Comparison of ENCODE assay signal across 19 cellular contexts in the genomic region with DNA sequence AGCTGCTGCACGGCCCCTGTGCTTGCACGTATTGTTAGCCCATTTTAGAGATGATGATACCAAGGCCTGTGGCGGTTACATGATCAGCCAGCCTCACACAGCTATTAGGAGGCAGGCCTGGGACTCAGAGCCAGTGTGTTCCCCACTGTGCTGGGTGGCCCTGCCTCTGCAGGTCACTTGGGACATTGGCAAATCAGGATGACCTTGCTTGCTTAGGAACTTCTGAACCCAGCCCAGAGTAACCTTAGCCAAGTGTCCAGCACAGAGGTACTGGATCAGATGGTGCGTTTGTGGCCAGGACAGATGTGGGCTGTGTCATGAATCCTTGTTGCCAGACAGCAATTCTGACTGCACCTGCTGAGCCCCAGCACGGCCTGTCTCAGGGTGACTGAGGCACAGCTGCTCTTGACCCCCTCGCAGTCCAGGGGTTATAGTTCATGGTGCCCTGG. TPM values are rescaled to one million over a fixed set of nuclear protein-coding genes. Genes with fewer than 3 reads are reported as not detected.
DNase-seq lines count a peak whose midpoint lies in the region; ATAC-seq, FAIRE-seq and TF ChIP-seq lines count a peak whose summit lies in the region.
"Had no signal": no experiment of that assay in that cellular context is flagged by ENCODE, and none has a peak within 500 bp of the region (broad histone marks: within the 10 kb centered on the region; RNA-seq: fewer than 3 reads in every experiment).

No MANE protein-coding gene starts in this region.

- H3K4me1 ChIP-seq in IMR-90 (ENCODE audit: control insufficient read depth, insufficient read depth, low read length), result peaks cover 29% of the 10 kb centered on the region
- peaks cover 24 to 44% of the 10 kb centered on the region in 2 experiments for H3K4me1 ChIP-seq in K562 (replicated peaks in 1 of 2; ENCODE audit: control insufficient read depth in 2 of 2, insufficient read depth in 2 of 2, low read length in 2 of 2)
- H3K4me1 ChIP-seq in mesenchymal stem cell (ENCODE audit: control insufficient read depth, insufficient read depth, low read depth, low read length), result peaks cover 46% of the 10 kb centered on the region
- peaks cover 26 to 47% (median 37%) of the 10 kb centered on the region in 4 donors for H3K4me1 ChIP-seq in upper lobe of left lung

- H3K23ac ChIP-seq in IMR-90 (ENCODE audit: low read depth, low read length) (no peak overlapping the region), mesenchymal stem cell (ENCODE audit: low read length in 2 of 2) (no peak overlapping the region)

- no peak overlapping the region for H2AFZ ChIP-seq in IMR-90 (replicated peaks; ENCODE audit: low read length, poor library complexity)
- no peak overlapping the region for H2AFZ ChIP-seq in K562 (ENCODE audit: low read depth, low read length)
- H2AFZ ChIP-seq in mesenchymal stem cell (ENCODE audit: low read depth, low read length), result no peak overlapping the region
- H2AFZ ChIP-seq: GM23248 had no signal

- peak overlapping the region; percentile 20 for H2AK5ac ChIP-seq in IMR-90 (ENCODE audit: low read depth, low read length)
- H2AK5ac ChIP-seq in mesenchymal stem cell (ENCODE audit: low read length, severe bottlenecking), result no peak overlapping the region

- ATAC-seq in IMR-90 (ENCODE audit: low read depth) (no peak), K562 (no peak), omental fat pad (ENCODE audit: low FRiP score) (no peak), upper lobe of left lung (ENCODE audit: low FRiP score in 2 of 2) (no peak)

- H3K4me2 ChIP-seq in IMR-90 (ENCODE audit: low read depth, low read length) (no peak overlapping the region), K562 (ENCODE audit: insufficient read depth, low read length) (no peak overlapping the region), mesenchymal stem cell (ENCODE audit: low read length, poor library complexity, severe bottlenecking) (no peak overlapping the region)
- H3K4me2 ChIP-seq: SK-N-SH had no signal

- H3K4ac ChIP-seq in IMR-90 (ENCODE audit: low read depth, low read length) (no peak overlapping the region), mesenchymal stem cell (ENCODE audit: low read depth in 1 of 2, low read length in 2 of 2) (no peak overlapping the region)

- no peak overlapping the region for H2BK20ac ChIP-seq in IMR-90 (ENCODE audit: low read depth, low read length)

- in situ Hi-C loops in IMR-90 (cut with MboI; ENCODE audit: low sequenced_read_pairs) (no loop called here), K562 (cut with MboI) (no loop called here)

- POLR2A ChIA-PET in IMR-90 (lab: Charles Lee; ENCODE audit: unreplicated experiment) (interaction anchor here (0.5 kb wide), 1 partner anchor 1296 kb away, joined by 3 read pairs; no protein-coding TSS in a partner anchor), K562 (lab: Yijun Ruan, JAX) (interaction anchor here (0.6 to 2.4 kb wide), 6 partner anchors 8 to 157 kb away, joined by 3 to 10 read pairs (median 4); no protein-coding TSS in a partner anchor)

- TF ChIP-seq RAD21 in IMR-90 (IDR thresholded peaks at IDR 0.05; ENCODE audit: low read length), result no peak
- TF ChIP-seq RAD21 in K562 (CRISPR knock-in tag; conservative IDR thresholded peaks at IDR 0.05 in 1 of 2, IDR thresholded peaks at IDR 0.05 in 1 of 2), result no peak

- H4K5ac ChIP-seq in IMR-90 (ENCODE audit: low read depth, low read length), result no peak overlapping the region

- H2BK5ac ChIP-seq in IMR-90 (ENCODE audit: low read depth, low read length, poor library complexity, severe bottlenecking) (no peak overlapping the region), mesenchymal stem cell (ENCODE audit: low read depth, low read length, poor library complexity, severe bottlenecking) (no peak overlapping the region)

- H3K79me2 ChIP-seq in K562 (ENCODE audit: control insufficient read depth, insufficient read depth, low read length), result no peaks in the 10 kb centered on the region

- H3K9me3 ChIP-seq in IMR-90 (ENCODE audit: control insufficient read depth, insufficient read depth, low read length), result no peaks in the 10 kb centered on the region
- H3K9me3 ChIP-seq in K562 (replicated peaks; ENCODE audit: control insufficient read depth, insufficient read depth, low read depth, low read length), result no peaks in the 10 kb centered on the region
- H3K9me3 ChIP-seq in mesenchymal stem cell (ENCODE audit: control insufficient read depth, low read length), result no peaks in the 10 kb centered on the region
- no peaks in the 10 kb centered on the region for H3K9me3 ChIP-seq in upper lobe of left lung
- H3K9me3 ChIP-seq: SK-N-SH had no signal

- FAIRE-seq in K562 (lab: Jason Lieb, UNC), result no peak
- FAIRE-seq: G401.6 had no signal

- no peaks in the 10 kb centered on the region for H4K20me1 ChIP-seq in IMR-90 (ENCODE audit: insufficient read depth, low read length)
- H4K20me1 ChIP-seq in K562 (replicated peaks; ENCODE audit: control insufficient read depth, insufficient read depth, low read length), result no peaks in the 10 kb centered on the region

- H3K27me3 ChIP-seq in IMR-90 (ENCODE audit: control insufficient read depth, insufficient read depth, low read length), result no peaks in the 10 kb centered on the region
- peaks cover 0 to 27% of the 10 kb centered on the region in 2 experiments; a peak in 2 of 5 replicates for H3K27me3 ChIP-seq in K562 (ENCODE audit: control insufficient read depth in 2 of 2, insufficient read depth in 2 of 2, low read length in 2 of 2)
- H3K27me3 ChIP-seq in mesenchymal stem cell (ENCODE audit: control insufficient read depth in 1 of 2, insufficient read depth in 1 of 2, low read length in 2 of 2), result peaks cover 3 to 13% of the 10 kb centered on the region in 2 experiments
- no peaks in the 10 kb centered on the region for H3K27me3 ChIP-seq in upper lobe of left lung

- CTCF ChIA-PET in IMR-90 (lab: Yijun Ruan, JAX), result no interaction called here
- CTCF ChIA-PET in K562 (lab: Yijun Ruan, JAX; ENCODE audit: low intra/inter-chr PET ratio), result no interaction called here

- H3K9ac ChIP-seq in IMR-90 (ENCODE audit: low read depth, low read length) (no peak overlapping the region), K562 (ENCODE audit: insufficient read depth in 1 of 2, low read depth in 2 of 2, low read length in 2 of 2) (0 out of 4 replicates have a peak overlapping the region, but pooled peaks of 1 of the 2 experiments have one; percentile 38), mesenchymal stem cell (ENCODE audit: low read length) (no peak overlapping the region)
- H3K9ac ChIP-seq: GM23248, SK-N-SH had no signal

- H3K4me3 ChIP-seq in IMR-90 (ENCODE audit: insufficient read depth, low read depth, low read length) (no peak overlapping the region), K562 (no peak overlapping the region), mesenchymal stem cell (ENCODE audit: insufficient read depth in 1 of 2, low read depth in 1 of 2, low read length in 2 of 2) (no peak overlapping the region), upper lobe of left lung (no peak overlapping the region)
- H3K4me3 ChIP-seq: GM23248 had no signal

- no peak overlapping the region for H3K14ac ChIP-seq in IMR-90 (replicated peaks; ENCODE audit: low read depth, low read length)
- H3K14ac ChIP-seq in mesenchymal stem cell (ENCODE audit: low read length in 2 of 2), result no peak overlapping the region

- BruUV-seq in IMR-90 (replicated peaks; lab: Mats Ljungman, UMichigan), result no TSS peak
- no TSS peak for BruUV-seq in K562 (replicated peaks; lab: Mats Ljungman, UMichigan)

- TF ChIP-seq CTCF in IMR-90 (conservative IDR thresholded peaks at IDR 0.05; ENCODE audit: low read depth, low read length), result no peak
- TF ChIP-seq CTCF in K562 (IDR thresholded peaks at IDR 0.05 in 2 of 3, conservative IDR thresholded peaks at IDR 0.05 in 1 of 3; ENCODE audit: insufficient read depth in 2 of 3, low read depth in 1 of 3, low read length in 3 of 3), result no peak
- TF ChIP-seq CTCF in omental fat pad (IDR thresholded peaks at IDR 0.05), result no peak
- no peak for TF ChIP-seq CTCF in upper lobe of left lung (IDR thresholded peaks at IDR 0.05)

- H4K91ac ChIP-seq in IMR-90 (ENCODE audit: insufficient read depth, low read depth, low read length) (peak overlapping the region; percentile 23; the same call in 1 of the 2 replicates), mesenchymal stem cell (ENCODE audit: low read length) (peak overlapping the region; percentile 9)

- H3K79me1 ChIP-seq in IMR-90 (ENCODE audit: low read depth in 1 of 2, low read length in 2 of 2) (peaks cover 0 to 9% of the 10 kb centered on the region in 2 experiments; a peak in 2 of 4 replicates), mesenchymal stem cell (replicated peaks; ENCODE audit: low read length, poor library complexity, severe bottlenecking) (no peaks in the 10 kb centered on the region)

- no peak overlapping the region for H2BK15ac ChIP-seq in IMR-90 (ENCODE audit: low read depth, low read length)
- H2BK15ac ChIP-seq in mesenchymal stem cell (ENCODE audit: low read depth, poor library complexity, severe bottlenecking), result no peak overlapping the region

- no peak for TF ChIP-seq POLR2A in IMR-90 (IDR thresholded peaks at IDR 0.05; ENCODE audit: low read depth, low read length)
- no peak for TF ChIP-seq POLR2A in K562 (conservative IDR thresholded peaks at IDR 0.05)
- TF ChIP-seq POLR2A in upper lobe of left lung (IDR thresholded peaks at IDR 0.05), result no peak

- TF ChIP-seq EP300 in K562 (IDR thresholded peaks at IDR 0.05; ENCODE audit: low read length) (no peak), upper lobe of left lung (IDR thresholded peaks at IDR 0.05) (no peak)

- H2BK12ac ChIP-seq in mesenchymal stem cell (ENCODE audit: low read length in 2 of 2), result no peak overlapping the region

- no peak overlapping the region for H3K18ac ChIP-seq in IMR-90 (ENCODE audit: low read depth, low read length)
- H3K18ac ChIP-seq in mesenchymal stem cell (ENCODE audit: low read depth in 1 of 2, low read length in 2 of 2), result no peak overlapping the region

- H2BK120ac ChIP-seq in IMR-90 (ENCODE audit: low read depth, low read length) (no peak overlapping the region), mesenchymal stem cell (ENCODE audit: low read depth, low read length) (no peak overlapping the region)

- intact Hi-C loops in IMR-90 (cut with micrococcal nuclease) (no loop called here), K562 (cut with micrococcal nuclease) (no loop called here)

- H2AK9ac ChIP-seq in IMR-90 (replicated peaks; ENCODE audit: low read depth, low read length, poor library complexity), result no peak overlapping the region

- DNase-seq in IMR-90 (no peak), K562 (ENCODE audit: extremely low read depth in 1 of 4, low spot score in 3 of 4) (no peak), mesenchymal stem cell (no peak), substantia nigra (lab: John Stamatoyannopoulos, UW) (no peak), omental fat pad (ENCODE audit: low spot score) (no peak), DMS153 treated with DMSO at 0.1 percent for 48 hours (lab: John Stamatoyannopoulos, UW; ENCODE audit: unreplicated experiment) (no peak), upper lobe of left lung (no peak)
- DNase-seq: COR-L47, DMS 273 treated with DMSO at 0.1 percent for 48 hours, HCEC 1CT, KG1, MV-4-11, NCI-H1694 treated with DMSO at 0.1 percent for 48 hours, NCI-H226, NCI-H524, SHP77 treated with DMSO at 0.1 percent for 48 hours, SK-N-SH had no signal

- dilution Hi-C loops in IMR-90 (cut with HindIII; ENCODE audit: low sequenced_read_pairs, unreplicated experiment), result no loop called here

- H3K9me1 ChIP-seq in IMR-90 (ENCODE audit: insufficient read depth, low read length) (peaks cover 13% of the 10 kb centered on the region), K562 (ENCODE audit: control insufficient read depth, insufficient read depth, low read length) (peaks cover 11% of the 10 kb centered on the region)

- H3K36me3 ChIP-seq in IMR-90 (ENCODE audit: control insufficient read depth, insufficient read depth, low read length) (no peaks in the 10 kb centered on the region), K562 (ENCODE audit: control insufficient read depth, insufficient read depth, low read length) (no peaks in the 10 kb centered on the region), mesenchymal stem cell (ENCODE audit: control insufficient read depth in 1 of 2, insufficient read depth in 2 of 2, low read depth in 1 of 2, low read length in 2 of 2) (no peaks in the 10 kb centered on the region), upper lobe of left lung (peaks cover 0 to 7% (median 0%) of the 10 kb centered on the region in 4 donors)

- H3K27ac ChIP-seq in IMR-90 (ENCODE audit: insufficient read depth, low read length) (no peak overlapping the region), K562 (ENCODE audit: extremely low read depth, low read depth, low read length) (no peak overlapping the region), mesenchymal stem cell (ENCODE audit: low read length, poor library complexity, severe bottlenecking) (no peak overlapping the region), substantia nigra (ENCODE audit: low read depth, low read length, poor library complexity, severe bottlenecking) (peak overlapping the region; percentile 55), upper lobe of left lung (no peak overlapping the region)
- H3K27ac ChIP-seq: GM23248 had no signal

- no peak overlapping the region for H3K56ac ChIP-seq in IMR-90 (ENCODE audit: extremely low read depth, insufficient read depth, low read length)

- WGBS in IMR-90 (ENCODE audit: extremely low coverage in 2 of 2, insufficient read length in 1 of 2), 2 experiments, result 78% methylated on average over 3 of the region's 6 CpGs; no CpG with 5 or more reads in 1 of the 2 experiments
- WGBS in K562 (ENCODE audit: insufficient coverage, low coverage, missing lambda C conversion rate), result 30% methylated on average over 6 of the region's 6 CpGs
- 89% methylated on average over 6 of the region's 6 CpGs for WGBS in mesenchymal stem cell
- WGBS in upper lobe of left lung, 2 donors, result 84 to 96% methylated on average over 3 to 6 of the region's 6 CpGs

- H4K8ac ChIP-seq in IMR-90 (ENCODE audit: low read depth in 2 of 2, low read length in 2 of 2) (no peak overlapping the region), mesenchymal stem cell (ENCODE audit: low read length) (no peak overlapping the region)

RNA-seq across cellular contexts. Expression of gene LDLRAP1, which starts 28.1 kb away (rescaled TPM):
- 3.6 and 4.5 TPM in 2 replicates for total RNA-seq in IMR-90 (2012; rRNA removed)
- 13.5 and 14.4 TPM in 2 replicates for polyA plus RNA-seq in IMR-90 (2012; rRNA removed)
- 9.9 and 15.1 TPM in 2 replicates for polyA plus RNA-seq in IMR-90 (2012; cell fraction: cytosol; rRNA removed)
- polyA plus RNA-seq in IMR-90 (2012; cell fraction: nucleus; rRNA removed; ENCODE audit: low replicate concordance), result 19.7 and 24.6 TPM in 2 replicates
- total RNA-seq in K562 (2011; cell fraction: chromatin; rRNA removed; ENCODE audit: low replicate concordance), result 30.0 and 73.0 TPM in 2 replicates
- total RNA-seq in K562 (2011; cell fraction: nucleolus; rRNA removed), result 38.5 and 41.1 TPM in 2 replicates
- 33.9 and 37.2 TPM in 2 replicates for total RNA-seq in K562 (2011; cell fraction: nucleoplasm; rRNA removed)
- 14.2 and 19.0 TPM in 2 replicates for total RNA-seq in K562 (2014; rRNA removed)
- total RNA-seq in K562 (2014; rRNA removed; fragmentation: Illumina TruSeq; extraction: Trizol), result 10.9 and 13.0 TPM in 2 replicates
- total RNA-seq in K562 (2015; rRNA removed; fragmentation: Illumina TruSeq; extraction: Trizol), result 16.3 and 17.7 TPM in 2 replicates
- 28.8 and 29.2 TPM in 2 replicates for total RNA-seq in K562 (2021)
- polyA plus RNA-seq in K562 (2011; rRNA removed), result 16.2 and 25.0 TPM in 2 replicates
- polyA plus RNA-seq in K562 (2011; cell fraction: cytosol; rRNA removed), result 22.4 and 23.7 TPM in 2 replicates
- 69.9 and 75.9 TPM in 2 replicates for polyA plus RNA-seq in K562 (2011; cell fraction: nucleus; rRNA removed)
- polyA plus RNA-seq in K562 (2012), result 24.3 and 30.1 TPM in 2 replicates
- polyA plus RNA-seq in K562 (2014; fragmentation: Illumina TruSeq; extraction: Trizol), result 26.8 and 29.6 TPM in 2 replicates
- polyA plus RNA-seq in K562 (2014; fragmentation: Nextera tagmentation; extraction: Ambion mirVana), result 1 to 10 TPM in 1 of 2 experiments, under 1 TPM in 1; 0.56 to 1.4 TPM
- 22.2 and 25.7 TPM in 2 replicates for polyA plus RNA-seq in K562 (2014; rRNA removed)
- 11.8 and 12.8 TPM in 2 replicates for polyA minus RNA-seq in K562 (2011; rRNA and poly(A)+ RNA removed)
- polyA minus RNA-seq in K562 (2011; cell fraction: cytosol; rRNA and poly(A)+ RNA removed), result 11.8 and 16.7 TPM in 2 replicates
- 6.9 and 14.2 TPM in 2 replicates for polyA minus RNA-seq in K562 (2011; cell fraction: nucleus; rRNA and poly(A)+ RNA removed)
- polyA plus RNA-seq in mesenchymal stem cell (2013, experiment 1 of 2), result 11.6 TPM
- polyA plus RNA-seq in mesenchymal stem cell (2013, experiment 2 of 2), result 12.2 TPM
- 10 to 100 TPM in 3 of 4 donors, 1 to 10 TPM in 1; 7.1 to 18.7 (median 15.8) TPM for total RNA-seq in omental fat pad
- total RNA-seq in upper lobe of left lung, result 10 to 100 TPM; 16.7 to 36.1 (median 30.5) TPM

RNA-seq across cellular contexts. Expression of gene MAN1C1, which starts 45.0 kb away (rescaled TPM):
- total RNA-seq in IMR-90 (2012; rRNA removed) (2.5 and 3.2 TPM in 2 replicates), K562 (2014; rRNA removed) (not detected in 2 replicates), K562 (2014; rRNA removed; fragmentation: Illumina TruSeq; extraction: Trizol) (0.15 TPM in 1 of 2 replicates, not detected in the other), K562 (2015; rRNA removed; fragmentation: Illumina TruSeq; extraction: Trizol) (0.18 TPM in 1 of 2 replicates, not detected in the other), K562 (2021) (0.22 and 0.44 TPM in 2 replicates), omental fat pad (10 to 100 TPM; 21.0 to 47.4 (median 24.4) TPM), upper lobe of left lung (10 to 100 TPM in 4 of 6 donors, 1 to 10 TPM in 2; 5.3 to 32.5 (median 16.2) TPM)
- polyA plus RNA-seq in IMR-90 (2012; rRNA removed) (9.6 and 11.3 TPM in 2 replicates), K562 (2011; rRNA removed) (0.06 and 0.11 TPM in 2 replicates), K562 (2014; fragmentation: Illumina TruSeq; extraction: Trizol) (0.04 and 0.29 TPM in 2 replicates), K562 (2014; fragmentation: Nextera tagmentation; extraction: Ambion mirVana) (not detected), K562 (2014; rRNA removed) (0.04 TPM in 1 of 2 replicates, not detected in the other)
- polyA plus RNA-seq in IMR-90 (2012; cell fraction: cytosol; rRNA removed), result 9.4 and 14.0 TPM in 2 replicates
- polyA plus RNA-seq in IMR-90 (2012; cell fraction: nucleus; rRNA removed; ENCODE audit: low replicate concordance), result 9.7 and 11.2 TPM in 2 replicates
- 0.19 TPM in 1 of 2 replicates, not detected in the other for total RNA-seq in K562 (2011; cell fraction: chromatin; rRNA removed; ENCODE audit: low replicate concordance)
- total RNA-seq in K562 (2011; cell fraction: nucleolus; rRNA removed), result 0.13 and 0.50 TPM in 2 replicates
- total RNA-seq in K562 (2011; cell fraction: nucleoplasm; rRNA removed), result 0.22 and 0.46 TPM in 2 replicates
- 0.07 TPM in 2 replicates for polyA plus RNA-seq in K562 (2011; cell fraction: cytosol; rRNA removed)
- polyA plus RNA-seq in K562 (2011; cell fraction: nucleus; rRNA removed), result 0.07 and 0.25 TPM in 2 replicates
- polyA plus RNA-seq in K562 (2012), result 0.07 and 0.53 TPM in 2 replicates
- polyA minus RNA-seq in K562 (2011; rRNA and poly(A)+ RNA removed), result 0.18 TPM in 1 of 2 replicates, not detected in the other
- polyA minus RNA-seq in K562 (2011; cell fraction: cytosol; rRNA and poly(A)+ RNA removed), result not detected in 2 replicates
- polyA minus RNA-seq in K562 (2011; cell fraction: nucleus; rRNA and poly(A)+ RNA removed), result 0.13 TPM in 1 of 2 replicates, not detected in the other
- polyA plus RNA-seq in mesenchymal stem cell (2013, experiment 1 of 2), result 11.2 TPM
- 11.4 TPM for polyA plus RNA-seq in mesenchymal stem cell (2013, experiment 2 of 2)
